ENCODE assay signal across 1 cellular context in the genomic region with DNA sequence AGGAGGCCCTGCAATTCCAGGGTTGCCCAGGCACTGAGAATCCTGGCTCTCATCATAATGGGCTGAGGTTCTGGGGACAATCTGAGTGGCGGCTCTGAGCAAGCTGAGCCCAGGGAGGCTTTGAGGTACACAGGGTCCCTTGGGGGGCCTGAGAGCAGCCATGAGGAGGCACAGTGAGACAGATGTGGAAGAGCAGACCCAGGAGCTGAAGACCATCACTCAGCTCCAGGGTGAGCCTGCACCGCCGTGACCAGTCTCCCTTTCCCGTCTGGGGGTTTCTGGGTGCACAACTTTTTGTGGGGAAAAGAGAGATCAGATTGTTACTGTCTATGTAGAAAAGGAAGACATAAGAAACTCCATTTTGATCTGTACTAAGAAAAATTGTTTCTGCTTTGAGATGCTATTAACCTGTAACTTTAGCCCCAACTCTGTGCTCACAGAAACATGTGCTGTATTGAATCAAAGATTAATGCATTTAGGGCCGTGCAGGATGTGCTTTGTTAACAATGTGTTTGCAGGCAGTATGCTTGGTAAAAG.
A peak's percentile ranks its signal among the peaks of the same experiment; 100 is the strongest.
TF ChIP-seq lines count a peak whose summit lies in the region.

Gene CCDC183 (plus strand): TSS at position 101 of the 537 bp plus-strand sequence. CDS start 60 bp downstream, at position 161.

TF ChIP-seq in HepG2, 621 proteins besides CTCF, POLR2A, EP300 and RAD21 (continued from another document and continues in another):
- TF ChIP-seq, protein P1, sequence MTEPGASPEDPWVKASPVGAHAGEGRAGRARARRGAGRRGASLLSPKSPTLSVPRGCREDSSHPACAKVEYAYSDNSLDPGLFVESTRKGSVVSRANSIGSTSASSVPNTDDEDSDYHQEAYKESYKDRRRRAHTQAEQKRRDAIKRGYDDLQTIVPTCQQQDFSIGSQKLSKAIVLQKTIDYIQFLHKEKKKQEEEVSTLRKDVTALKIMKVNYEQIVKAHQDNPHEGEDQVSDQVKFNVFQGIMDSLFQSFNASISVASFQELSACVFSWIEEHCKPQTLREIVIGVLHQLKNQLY (CRISPR knock-in tag; IDR thresholded peaks at IDR 0.05) = no peak
- TF ChIP-seq BRF2 (CRISPR knock-in tag; IDR thresholded peaks at IDR 0.05) (0 out of 2 replicates have a peak, but pooled peaks have one; percentile 20), ZNF432 (CRISPR knock-in tag; IDR thresholded peaks at IDR 0.05; ENCODE audit: borderline replicate concordance) (no peak), KIAA2018 (CRISPR knock-in tag; IDR thresholded peaks at IDR 0.05; ENCODE audit: borderline replicate concordance) (no peak), SNAPC5 (CRISPR knock-in tag; IDR thresholded peaks at IDR 0.05; ENCODE audit: borderline replicate concordance) (no peak), ZNF251 (CRISPR knock-in tag; IDR thresholded peaks at IDR 0.05) (no peak), CEBPG (CRISPR knock-in tag; IDR thresholded peaks at IDR 0.05) (0 out of 2 replicates have a peak, but pooled peaks have one; percentile 1), HMG20B (CRISPR knock-in tag; conservative IDR thresholded peaks at IDR 0.05) (no peak), PLRG1 (conservative IDR thresholded peaks at IDR 0.05) (no peak), PHF5A (CRISPR knock-in tag; IDR thresholded peaks at IDR 0.05; ENCODE audit: low read depth, unreplicated experiment) (peak; percentile 17), SNAI1 (CRISPR knock-in tag; IDR thresholded peaks at IDR 0.05; ENCODE audit: borderline replicate concordance) (no peak), TAF15 (IDR thresholded peaks at IDR 0.05; ENCODE audit: low read depth, low read length, poor library complexity, severe bottlenecking) (no peak), FIP1L1 (IDR thresholded peaks at IDR 0.05; ENCODE audit: borderline replicate concordance, insufficient read depth, low read depth, low read length) (no peak), CHD2 (IDR thresholded peaks at IDR 0.05; ENCODE audit: low read depth, low read length) (no peak), SRSF4 (IDR thresholded peaks at IDR 0.05; ENCODE audit: low read depth, low read length, poor library complexity, severe bottlenecking) (no peak), ZNF776 (CRISPR knock-in tag; IDR thresholded peaks at IDR 0.05) (peak; percentile 74; the same call in 1 of the 2 replicates), ZNF326 (CRISPR knock-in tag; IDR thresholded peaks at IDR 0.05; ENCODE audit: borderline replicate concordance) (no peak), ZNF556 (CRISPR knock-in tag; IDR thresholded peaks at IDR 0.05; ENCODE audit: borderline replicate concordance) (0 out of 2 replicates have a peak, but pooled peaks have one; percentile 25), KAT7 (CRISPR knock-in tag; IDR thresholded peaks at IDR 0.05; ENCODE audit: borderline replicate concordance) (no peak), PREB (CRISPR knock-in tag; IDR thresholded peaks at IDR 0.05) (no peak), ZNF20 (CRISPR knock-in tag; IDR thresholded peaks at IDR 0.05) (no peak)
- TF ChIP-seq, protein P2, sequence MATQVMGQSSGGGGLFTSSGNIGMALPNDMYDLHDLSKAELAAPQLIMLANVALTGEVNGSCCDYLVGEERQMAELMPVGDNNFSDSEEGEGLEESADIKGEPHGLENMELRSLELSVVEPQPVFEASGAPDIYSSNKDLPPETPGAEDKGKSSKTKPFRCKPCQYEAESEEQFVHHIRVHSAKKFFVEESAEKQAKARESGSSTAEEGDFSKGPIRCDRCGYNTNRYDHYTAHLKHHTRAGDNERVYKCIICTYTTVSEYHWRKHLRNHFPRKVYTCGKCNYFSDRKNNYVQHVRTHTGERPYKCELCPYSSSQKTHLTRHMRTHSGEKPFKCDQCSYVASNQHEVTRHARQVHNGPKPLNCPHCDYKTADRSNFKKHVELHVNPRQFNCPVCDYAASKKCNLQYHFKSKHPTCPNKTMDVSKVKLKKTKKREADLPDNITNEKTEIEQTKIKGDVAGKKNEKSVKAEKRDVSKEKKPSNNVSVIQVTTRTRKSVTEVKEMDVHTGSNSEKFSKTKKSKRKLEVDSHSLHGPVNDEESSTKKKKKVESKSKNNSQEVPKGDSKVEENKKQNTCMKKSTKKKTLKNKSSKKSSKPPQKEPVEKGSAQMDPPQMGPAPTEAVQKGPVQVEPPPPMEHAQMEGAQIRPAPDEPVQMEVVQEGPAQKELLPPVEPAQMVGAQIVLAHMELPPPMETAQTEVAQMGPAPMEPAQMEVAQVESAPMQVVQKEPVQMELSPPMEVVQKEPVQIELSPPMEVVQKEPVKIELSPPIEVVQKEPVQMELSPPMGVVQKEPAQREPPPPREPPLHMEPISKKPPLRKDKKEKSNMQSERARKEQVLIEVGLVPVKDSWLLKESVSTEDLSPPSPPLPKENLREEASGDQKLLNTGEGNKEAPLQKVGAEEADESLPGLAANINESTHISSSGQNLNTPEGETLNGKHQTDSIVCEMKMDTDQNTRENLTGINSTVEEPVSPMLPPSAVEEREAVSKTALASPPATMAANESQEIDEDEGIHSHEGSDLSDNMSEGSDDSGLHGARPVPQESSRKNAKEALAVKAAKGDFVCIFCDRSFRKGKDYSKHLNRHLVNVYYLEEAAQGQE (IDR thresholded peaks at IDR 0.05; ENCODE audit: borderline replicate concordance in 1 of 2, low read depth in 1 of 2, low read length in 2 of 2) = no peak
- TF ChIP-seq, protein P3, sequence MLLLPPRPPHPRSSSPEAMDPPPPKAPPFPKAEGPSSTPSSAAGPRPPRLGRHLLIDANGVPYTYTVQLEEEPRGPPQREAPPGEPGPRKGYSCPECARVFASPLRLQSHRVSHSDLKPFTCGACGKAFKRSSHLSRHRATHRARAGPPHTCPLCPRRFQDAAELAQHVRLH (CRISPR knock-in tag; IDR thresholded peaks at IDR 0.05; ENCODE audit: borderline replicate concordance, low read depth) = peak; percentile 28; the same call in 1 of the 2 replicates
- TF ChIP-seq, protein P4, sequence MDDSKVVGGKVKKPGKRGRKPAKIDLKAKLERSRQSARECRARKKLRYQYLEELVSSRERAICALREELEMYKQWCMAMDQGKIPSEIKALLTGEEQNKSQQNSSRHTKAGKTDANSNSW (CRISPR knock-in tag; IDR thresholded peaks at IDR 0.05; ENCODE audit: borderline replicate concordance) = no peak
- TF ChIP-seq, protein P5, sequence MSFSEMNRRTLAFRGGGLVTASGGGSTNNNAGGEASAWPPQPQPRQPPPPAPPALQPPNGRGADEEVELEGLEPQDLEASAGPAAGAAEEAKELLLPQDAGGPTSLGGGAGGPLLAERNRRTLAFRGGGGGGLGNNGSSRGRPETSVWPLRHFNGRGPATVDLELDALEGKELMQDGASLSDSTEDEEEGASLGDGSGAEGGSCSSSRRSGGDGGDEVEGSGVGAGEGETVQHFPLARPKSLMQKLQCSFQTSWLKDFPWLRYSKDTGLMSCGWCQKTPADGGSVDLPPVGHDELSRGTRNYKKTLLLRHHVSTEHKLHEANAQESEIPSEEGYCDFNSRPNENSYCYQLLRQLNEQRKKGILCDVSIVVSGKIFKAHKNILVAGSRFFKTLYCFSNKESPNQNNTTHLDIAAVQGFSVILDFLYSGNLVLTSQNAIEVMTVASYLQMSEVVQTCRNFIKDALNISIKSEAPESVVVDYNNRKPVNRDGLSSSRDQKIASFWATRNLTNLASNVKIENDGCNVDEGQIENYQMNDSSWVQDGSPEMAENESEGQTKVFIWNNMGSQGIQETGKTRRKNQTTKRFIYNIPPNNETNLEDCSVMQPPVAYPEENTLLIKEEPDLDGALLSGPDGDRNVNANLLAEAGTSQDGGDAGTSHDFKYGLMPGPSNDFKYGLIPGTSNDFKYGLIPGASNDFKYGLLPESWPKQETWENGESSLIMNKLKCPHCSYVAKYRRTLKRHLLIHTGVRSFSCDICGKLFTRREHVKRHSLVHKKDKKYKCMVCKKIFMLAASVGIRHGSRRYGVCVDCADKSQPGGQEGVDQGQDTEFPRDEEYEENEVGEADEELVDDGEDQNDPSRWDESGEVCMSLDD (CRISPR knock-in tag; IDR thresholded peaks at IDR 0.05; ENCODE audit: borderline replicate concordance) = no peak
- TF ChIP-seq, protein P6, sequence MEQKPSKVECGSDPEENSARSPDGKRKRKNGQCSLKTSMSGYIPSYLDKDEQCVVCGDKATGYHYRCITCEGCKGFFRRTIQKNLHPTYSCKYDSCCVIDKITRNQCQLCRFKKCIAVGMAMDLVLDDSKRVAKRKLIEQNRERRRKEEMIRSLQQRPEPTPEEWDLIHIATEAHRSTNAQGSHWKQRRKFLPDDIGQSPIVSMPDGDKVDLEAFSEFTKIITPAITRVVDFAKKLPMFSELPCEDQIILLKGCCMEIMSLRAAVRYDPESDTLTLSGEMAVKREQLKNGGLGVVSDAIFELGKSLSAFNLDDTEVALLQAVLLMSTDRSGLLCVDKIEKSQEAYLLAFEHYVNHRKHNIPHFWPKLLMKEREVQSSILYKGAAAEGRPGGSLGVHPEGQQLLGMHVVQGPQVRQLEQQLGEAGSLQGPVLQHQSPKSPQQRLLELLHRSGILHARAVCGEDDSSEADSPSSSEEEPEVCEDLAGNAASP (CRISPR knock-in tag; IDR thresholded peaks at IDR 0.05; ENCODE audit: borderline replicate concordance) = no peak
